Comparison of ENCODE assay signal across 22 cellular contexts in genomic region chr7:129202058-129202777, GRCh38. TPM values are rescaled to one million over a fixed set of nuclear protein-coding genes. Genes with fewer than 3 reads are reported as not detected.
DNase-seq lines count a peak whose midpoint lies in the region; ATAC-seq and TF ChIP-seq lines count a peak whose summit lies in the region.
"Had no signal": no experiment of that assay in that cellular context is flagged by ENCODE, and none has a peak within 500 bp of the region (broad histone marks: within the 10 kb centered on the region; RNA-seq: fewer than 3 reads in every experiment).

No MANE protein-coding gene starts in this region.

- H3K27ac ChIP-seq in heart left ventricle (no peak overlapping the region), upper lobe of right lung (no peak overlapping the region)
- H3K27ac ChIP-seq: BLaER1 treated with 17β-estradiol and CSF1 and Interleukin-3, amounts not matched to agents 10 nM and 100 nM; HL-60 had no signal

- peak overlapping the region in 2 of 3 experiments; percentile 14 to 64 for H3K27ac Mint-ChIP-seq in nephron
- no peak overlapping the region for H3K27ac Mint-ChIP-seq in mesothelial cell of epicardium
- H3K27ac Mint-ChIP-seq: CD4-positive, alpha-beta T cell had no signal

- H3K9me3 ChIP-seq in heart left ventricle: no peaks in the 10 kb centered on the region
- H3K9me3 ChIP-seq in upper lobe of right lung: no peaks in the 10 kb centered on the region
- H3K9me3 ChIP-seq: BLaER1 treated with 17β-estradiol and CSF1 and Interleukin-3, amounts not matched to agents 10 nM and 100 nM had no signal

- H3K4me1 ChIP-seq in heart left ventricle (peaks cover 0 to 4% (median 0%) of the 10 kb centered on the region in 12 donors), upper lobe of right lung (no peaks in the 10 kb centered on the region)

- no peaks in the 10 kb centered on the region for H3K4me1 Mint-ChIP-seq in nephron
- H3K4me1 Mint-ChIP-seq in mesothelial cell of epicardium: no peaks in the 10 kb centered on the region

- H3K36me3 ChIP-seq in heart left ventricle: peaks cover 0 to 17% (median 4%) of the 10 kb centered on the region in 9 donors
- H3K36me3 ChIP-seq in upper lobe of right lung: no peaks in the 10 kb centered on the region

- ATAC-seq in heart left ventricle (peak in 3 of 4 donors; percentile 29 to 71 (median 58)), left ventricle myocardium superior (peak; percentile 61), upper lobe of right lung (peak; percentile 65)
- ATAC-seq: HCT116 had no signal

- TF ChIP-seq CTCF in heart left ventricle (IDR thresholded peaks at IDR 0.05) (no peak), nephron (IDR thresholded peaks at IDR 0.05; ENCODE audit: unreplicated experiment in 3 of 3) (no peak), upper lobe of right lung (IDR thresholded peaks at IDR 0.05) (no peak), mesothelial cell of epicardium (IDR thresholded peaks at IDR 0.05; ENCODE audit: unreplicated experiment) (no peak)

- no peak overlapping the region for H3K4me3 ChIP-seq in heart left ventricle
- H3K4me3 ChIP-seq in upper lobe of right lung: no peak overlapping the region
- H3K4me3 ChIP-seq: BLaER1 treated with 17β-estradiol and CSF1 and Interleukin-3, amounts not matched to agents 10 nM and 100 nM had no signal

- WGBS in heart left ventricle, 4 donors: 76 to 84% (median 79%) methylated on average over 8 of the region's 8 CpGs

- H3K9me3 Mint-ChIP-seq in nephron (no peaks in the 10 kb centered on the region), mesothelial cell of epicardium (no peaks in the 10 kb centered on the region)
- H3K9me3 Mint-ChIP-seq: CD4-positive, alpha-beta T cell had no signal

- intact Hi-C loops in heart left ventricle (cut with DNase I): no loop called here
- intact Hi-C loops in cardiac septum (cut with DNase I): no loop called here
- intact Hi-C loops in left ventricle myocardium superior (cut with micrococcal nuclease): no loop called here
- intact Hi-C loops in upper lobe of right lung (cut with DNase I): no loop called here

- H3K36me3 Mint-ChIP-seq in nephron (ENCODE audit: low read depth) (peaks cover 54% of the 10 kb centered on the region), mesothelial cell of epicardium (peaks cover 24% of the 10 kb centered on the region)

- peak in 1 of 5 donors; percentile 51 for DNase-seq in heart left ventricle
- no peak for DNase-seq in cardiac septum (ENCODE audit: low spot score)
- peak; percentile 40 for DNase-seq in left ventricle myocardium superior
- DNase-seq in upper lobe of right lung: no peak
- no peak for DNase-seq in HK-2 (ENCODE audit: unreplicated experiment)
- no peak for DNase-seq in NCI-H524 (lab: John Stamatoyannopoulos, UW)
- no peak for DNase-seq in mesothelial cell of epicardium (ENCODE audit: low spot score in 2 of 2, unreplicated experiment in 2 of 2)
- DNase-seq: CD4-positive, alpha-beta T cell; GOT3; Karpas-422; NCI-H1092 treated with DMSO at 0.1 percent for 48 hours; NCI-H1436; NCI-H187; NCI-H2081 treated with DMSO at 0.1 percent for 48 hours; NCI-H524 treated with DMSO at 0.1 percent for 48 hours; NCI-H774; RPMI8226; SHP77 treated with DMSO at 0.1 percent for 48 hours had no signal

- H3K4me3 Mint-ChIP-seq in nephron (no peak overlapping the region), mesothelial cell of epicardium (no peak overlapping the region)
- H3K4me3 Mint-ChIP-seq: CD4-positive, alpha-beta T cell had no signal

- TF ChIP-seq POLR2A in heart left ventricle (IDR thresholded peaks at IDR 0.05): no peak

- H3K27me3 Mint-ChIP-seq in nephron (ENCODE audit: low read depth): no peaks in the 10 kb centered on the region
- no peaks in the 10 kb centered on the region for H3K27me3 Mint-ChIP-seq in mesothelial cell of epicardium (ENCODE audit: low read depth)

- H3K27me3 ChIP-seq in heart left ventricle: no peaks in the 10 kb centered on the region
- H3K27me3 ChIP-seq in upper lobe of right lung: no peaks in the 10 kb centered on the region
- H3K27me3 ChIP-seq: BLaER1 treated with 17β-estradiol and CSF1 and Interleukin-3, amounts not matched to agents 10 nM and 100 nM had no signal

RNA-seq across cellular contexts. Expression of gene SMO, which starts 13.8 kb away (rescaled TPM):
- 1 to 10 TPM; 3.1 to 7.3 (median 3.9) TPM for total RNA-seq in heart left ventricle
- 1 to 10 TPM; 1.7 to 3.4 TPM for polyA plus RNA-seq in heart left ventricle
- 4.7 TPM for total RNA-seq in cardiac septum
- 5.0 TPM for total RNA-seq in left ventricle myocardium superior
- total RNA-seq in upper lobe of right lung: 4.0 TPM
- 134 to 135 TPM (median 134 TPM) in 3 replicates for total RNA-seq in mesothelial cell of epicardium
- total RNA-seq: CD4-positive, alpha-beta T cell had no signal

RNA-seq across cellular contexts. Expression of gene AHCYL2, which starts 22.6 kb away (rescaled TPM):
- 1 to 10 TPM; 3.6 to 7.6 (median 6.5) TPM for total RNA-seq in heart left ventricle
- 1 to 10 TPM; 1.3 to 5.6 TPM for polyA plus RNA-seq in heart left ventricle
- total RNA-seq in cardiac septum: 5.9 TPM
- total RNA-seq in left ventricle myocardium superior: 4.3 TPM
- 106 TPM for total RNA-seq in upper lobe of right lung
- total RNA-seq in mesothelial cell of epicardium: 22.8 to 23.9 TPM (median 23.3 TPM) in 3 replicates

RNA-seq across cellular contexts. Expression of gene TSPAN33, which starts 57.7 kb away (rescaled TPM):
- total RNA-seq in heart left ventricle (10 to 100 TPM in 4 of 9 donors, 1 to 10 TPM in 5; 4.9 to 21.5 (median 8.9) TPM), cardiac septum (9.9 TPM), left ventricle myocardium superior (15.1 TPM), upper lobe of right lung (6.2 TPM), mesothelial cell of epicardium (6.4 to 7.4 TPM (median 7.0 TPM) in 3 replicates)
- polyA plus RNA-seq in heart left ventricle: 1 to 10 TPM; 3.0 to 5.6 TPM

Comparison
In these comparisons a context has a peak if more than half of its experiments do, and no peak if none do; other contexts are left out.
1. RNA of gene SMO, which starts 13.8 kb away (total RNA-seq): 134 to 135 TPM in mesothelial cell of epicardium; 5.0 TPM in left ventricle myocardium superior (single experiment), 4.7 TPM in cardiac septum (single experiment), 4.0 TPM in upper lobe of right lung (single experiment) and 3.1 to 7.3 TPM in heart left ventricle; every median in the first group is over 10 times any median in the second.
2. Peak in every context shown above with its lines, with median percentiles within 50 percentile points of each other: ATAC-seq.